ENCODE assay signal across 19 cellular contexts in the genomic region with DNA sequence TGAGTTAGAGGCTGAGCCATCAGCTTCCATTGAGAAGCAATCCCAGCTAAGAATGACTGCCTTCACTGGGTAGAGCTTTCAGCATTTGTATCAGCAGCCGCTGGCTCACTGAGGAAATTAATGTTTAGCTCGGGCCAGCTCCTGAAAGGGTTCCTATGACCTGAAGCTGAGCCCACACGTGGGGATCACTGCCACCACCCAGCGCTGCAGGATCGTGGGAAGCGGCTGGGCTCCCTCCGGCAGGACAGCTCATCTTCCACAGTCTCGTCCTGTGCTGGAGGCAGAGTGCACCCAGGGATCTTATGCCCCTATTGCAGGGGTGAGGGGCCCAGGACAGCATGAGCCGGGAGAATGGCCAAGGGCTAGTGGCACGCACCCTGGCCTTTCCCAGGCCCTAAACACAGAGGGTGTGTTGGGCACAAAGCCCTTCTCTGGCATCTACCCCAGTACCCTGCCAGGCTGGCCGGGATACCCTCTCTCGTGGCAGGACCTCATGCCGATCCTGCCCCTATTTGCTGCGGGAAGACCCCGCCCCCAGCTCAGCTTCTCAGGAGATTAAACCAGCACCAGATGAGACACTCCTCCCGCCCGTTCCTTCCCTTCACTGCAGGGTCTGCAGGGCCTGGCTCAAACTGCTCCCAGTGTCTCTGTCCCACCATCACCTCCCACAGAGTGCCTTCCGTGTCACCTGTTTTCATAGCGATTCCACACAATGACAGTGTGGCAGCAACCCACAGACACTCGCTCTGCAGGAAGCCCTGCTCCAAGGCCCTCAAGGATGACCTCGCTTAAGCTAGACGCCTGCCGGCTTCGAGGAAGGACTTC. TPM values are rescaled to one million over a fixed set of nuclear protein-coding genes. Genes with fewer than 3 reads are reported as not detected.
DNase-seq lines count a peak whose midpoint lies in the region; ATAC-seq, FAIRE-seq and TF ChIP-seq lines count a peak whose summit lies in the region.
"Had no signal": no experiment of that assay in that cellular context is flagged by ENCODE, and none has a peak within 500 bp of the region (broad histone marks: within the 10 kb centered on the region; RNA-seq: fewer than 3 reads in every experiment).

No MANE protein-coding gene starts in this region.

- H2AFZ ChIP-seq in HepG2 (ENCODE audit: low read length): no peak overlapping the region

- peaks cover 0 to 12% of the 10 kb centered on the region in 2 experiments; a peak in 1 of 3 replicates for H3K36me3 ChIP-seq in HEK293 (ENCODE audit: control insufficient read depth in 2 of 2, insufficient read depth in 1 of 2, low read length in 2 of 2)
- H3K36me3 ChIP-seq in HepG2 (replicated peaks in 1 of 2; ENCODE audit: control insufficient read depth in 1 of 2, insufficient read depth in 2 of 2, low read length in 2 of 2): peaks cover 6 to 7% of the 10 kb centered on the region in 2 experiments; a peak in 4 of 5 replicates
- H3K36me3 ChIP-seq: cardiac muscle cell had no signal

- no peaks in the 10 kb centered on the region for H3K4me1 ChIP-seq in HEK293 (ENCODE audit: control insufficient read depth, insufficient read depth, low read length)
- H3K4me1 ChIP-seq in HepG2 (ENCODE audit: insufficient read depth, low read length): peaks cover 32% of the 10 kb centered on the region
- H3K4me1 ChIP-seq: SJSA1 had no signal

- POLR2A ChIA-PET in HEK293 (lab: Yijun Ruan, JAX): no interaction called here
- POLR2A ChIA-PET in HepG2 (lab: Yijun Ruan, JAX): no interaction called here

- ATAC-seq in HepG2: peak; percentile 37
- ATAC-seq: naive thymus-derived CD8-positive, alpha-beta T cell had no signal

- 91% methylated on average over 10 of the region's 24 CpGs for WGBS in HepG2 (ENCODE audit: low lambda C conversion rate)

- H3K79me2 ChIP-seq in HepG2 (ENCODE audit: insufficient read depth, low read length): peaks cover 5% of the 10 kb centered on the region

- CTCF ChIA-PET in HEK293 (lab: Yijun Ruan, JAX): interaction anchor here (1.1 kb wide), 1 partner anchor 89 kb away, joined by 4 read pairs; no protein-coding TSS in a partner anchor
- CTCF ChIA-PET in HepG2 (lab: Yijun Ruan, JAX; ENCODE audit: low intra/inter-chr PET ratio, low total read pairs): no interaction called here

- no peaks in the 10 kb centered on the region for H3K9me3 ChIP-seq in HEK293 (ENCODE audit: control insufficient read depth, insufficient read depth, low read depth, low read length)
- no peaks in the 10 kb centered on the region for H3K9me3 ChIP-seq in HepG2 (ENCODE audit: low read length)
- H3K9me3 ChIP-seq: SJSA1 had no signal

- intact Hi-C loops in HepG2 (cut with micrococcal nuclease; ENCODE audit: unreplicated experiment): no loop called here

- in situ Hi-C loops in HepG2 (cut with HindIII; ENCODE audit: extremely low pct_ligation_motif_present, low pct_unique_long_range_greater_than_20kb): no loop called here

- no peak for TF ChIP-seq CTCF in HEK293 (tag by site-specific recombination; IDR thresholded peaks at IDR 0.05)
- TF ChIP-seq CTCF in HepG2 (CRISPR knock-in tag; IDR thresholded peaks at IDR 0.05): no peak

- no peak for TF ChIP-seq POLR2A in HepG2 (IDR thresholded peaks at IDR 0.05; ENCODE audit: insufficient read depth in 1 of 2, low read depth in 2 of 2, low read length in 2 of 2)

- BruUV-seq in HepG2 (replicated peaks; lab: Mats Ljungman, UMichigan): no TSS peak

- no peaks in the 10 kb centered on the region for H3K27me3 ChIP-seq in HepG2 (ENCODE audit: control insufficient read depth in 1 of 2, insufficient read depth in 2 of 2, low read length in 2 of 2)
- H3K27me3 ChIP-seq: cardiac muscle cell, SJSA1 had no signal

- no peaks in the 10 kb centered on the region for H4K20me1 ChIP-seq in HepG2 (ENCODE audit: insufficient read depth, low read length)

- DNase-seq in brain pericyte (ENCODE audit: low read depth, low spot score) (peak; percentile 38), HepG2 (ENCODE audit: low spot score) (no peak), renal cortical epithelial cell (ENCODE audit: low read depth) (peak; percentile 81), mesenteric fat pad (ENCODE audit: low spot score) (no peak), NCI-H146 treated with DMSO at 0.1 percent for 48 hours (lab: John Stamatoyannopoulos, UW; ENCODE audit: unreplicated experiment) (no peak), NCI-H146 (lab: John Stamatoyannopoulos, UW) (no peak), activated gamma-delta T cell (lab: John Stamatoyannopoulos, UW) (no peak)
- DNase-seq: DMS 273 treated with DMSO at 0.1 percent for 48 hours; effector memory CD4-positive, alpha-beta T cell; GF-D8; naive thymus-derived CD8-positive, alpha-beta T cell; NCI-H1694; stimulated activated CD4-positive, alpha-beta T cell treated with anti-CD3 and anti-CD28 coated beads, Interleukin-4, amount 100 ng/mL, for 4 hours had no signal

- no peak for TF ChIP-seq RAD21 in HepG2 (CRISPR knock-in tag; IDR thresholded peaks at IDR 0.05)

- H3K9ac ChIP-seq in HepG2 (ENCODE audit: insufficient read depth, low read depth, low read length): no peak overlapping the region

- no peak overlapping the region for H3K27ac ChIP-seq in HEK293 (ENCODE audit: extremely low read depth, low read depth, low read length)
- no peak overlapping the region for H3K27ac ChIP-seq in HepG2 (ENCODE audit: extremely low read length, insufficient read depth, low read length)
- H3K27ac ChIP-seq: cardiac muscle cell, SJSA1 had no signal

- 0 out of 2 replicates have a peak overlapping the region, but pooled peaks have one; percentile 3 for H3K4me2 ChIP-seq in HepG2 (ENCODE audit: low read depth, low read length)

- H3K4me3 ChIP-seq in HEK293 (ENCODE audit: low read depth, low read length): no peak overlapping the region
- no peak overlapping the region for H3K4me3 ChIP-seq in HepG2 (replicated peaks in 1 of 3; ENCODE audit: insufficient read depth in 1 of 3, low read depth in 2 of 3, low read length in 3 of 3)
- H3K4me3 ChIP-seq: cardiac muscle cell, lung, SJSA1 had no signal

- no peak for FAIRE-seq in HepG2 (lab: Jason Lieb, UNC)
- FAIRE-seq: H54, HTR-8/SVneo had no signal

- TF ChIP-seq EP300 in HepG2 (IDR thresholded peaks at IDR 0.05; ENCODE audit: low read depth in 2 of 2, low read length in 2 of 2): no peak
- no peak for TF ChIP-seq EP300 in HepG2 (CRISPR knock-in tag; IDR thresholded peaks at IDR 0.05; ENCODE audit: borderline replicate concordance)

TF ChIP-seq in HEK293, 187 proteins besides CTCF, POLR2A, EP300 and RAD21:
- peak; percentile 71 for TF ChIP-seq ZIC2 (tag by site-specific recombination; IDR thresholded peaks at IDR 0.05)
- no peak for TF ChIP-seq HOXC10 (CRISPR knock-in tag; IDR thresholded peaks at IDR 0.05)
TF ChIP-seq in HEK293: peak in this region for 1.

TF ChIP-seq in HepG2, 621 proteins besides CTCF, POLR2A, EP300 and RAD21 (continues in another document):
- TF ChIP-seq PRMT3 (CRISPR knock-in tag; IDR thresholded peaks at IDR 0.05; ENCODE audit: borderline replicate concordance, low read depth): no peak

RNA-seq across cellular contexts. Expression of gene KLHL25, which starts 28.5 kb away (rescaled TPM):
- total RNA-seq in HepG2 (2016; rRNA removed; fragmentation: Illumina TruSeq; extraction: Trizol) (7.4 and 8.2 TPM in 2 replicates), renal cortical epithelial cell (6.2 and 7.1 TPM in 2 replicates), mesenteric fat pad (30.0 TPM)
- total RNA-seq in HepG2 (2016; cell fraction: cytosol; rRNA removed; fragmentation: Illumina TruSeq; extraction: Trizol; ENCODE audit: low read depth): 2.2 TPM in 2 replicates
- 6.6 and 8.0 TPM in 2 replicates for total RNA-seq in HepG2 (2016; cell fraction: insoluble cytoplasmic fraction; rRNA removed; fragmentation: Illumina TruSeq; extraction: Trizol)
- 4.1 and 4.3 TPM in 2 replicates for total RNA-seq in HepG2 (2016; cell fraction: membrane; rRNA removed; fragmentation: Illumina TruSeq; extraction: Trizol)
- total RNA-seq in HepG2 (2016; cell fraction: nucleus; rRNA removed; fragmentation: Illumina TruSeq; extraction: Trizol): 6.8 and 7.2 TPM in 2 replicates
- polyA plus RNA-seq in HepG2 (2011; rRNA removed): 3.7 and 5.2 TPM in 2 replicates
- 3.2 and 4.8 TPM in 2 replicates for polyA plus RNA-seq in HepG2 (2011; cell fraction: cytosol; rRNA removed)
- polyA plus RNA-seq in HepG2 (2011; cell fraction: nucleus; rRNA removed): 9.9 and 10.8 TPM in 2 replicates
- polyA plus RNA-seq in HepG2 (2012): 2.3 and 3.1 TPM in 2 replicates
- 1.0 and 1.1 TPM in 2 replicates for polyA plus RNA-seq in HepG2 (2016; cell fraction: cytosol; fragmentation: Illumina TruSeq; extraction: Trizol; ENCODE audit: low read depth)
- polyA plus RNA-seq in HepG2 (2016; cell fraction: insoluble cytoplasmic fraction; fragmentation: Illumina TruSeq; extraction: Trizol; ENCODE audit: low read depth): 5.4 and 5.9 TPM in 2 replicates
- polyA plus RNA-seq in HepG2 (2016; cell fraction: membrane; fragmentation: Illumina TruSeq; extraction: Trizol; ENCODE audit: low read depth): 1.7 and 2.0 TPM in 2 replicates
- 8.0 TPM in 2 replicates for polyA plus RNA-seq in HepG2 (2016; cell fraction: nucleus; fragmentation: Illumina TruSeq; extraction: Trizol; ENCODE audit: insufficient read depth, low read depth)
- polyA minus RNA-seq in HepG2 (2011; rRNA and poly(A)+ RNA removed; ENCODE audit: low replicate concordance): 9.9 and 14.9 TPM in 2 replicates
- polyA minus RNA-seq in HepG2 (2011; cell fraction: cytosol; rRNA and poly(A)+ RNA removed): 3.3 and 4.0 TPM in 2 replicates
- 6.2 and 6.7 TPM in 2 replicates for polyA minus RNA-seq in HepG2 (2011; cell fraction: nucleus; rRNA and poly(A)+ RNA removed)

Comparison
In these comparisons a context has a peak if more than half of its experiments do, and no peak if none do; other contexts are left out.
1. DNase-seq: peak in brain pericyte (single experiment) and renal cortical epithelial cell (single experiment); none in HepG2 (single experiment), mesenteric fat pad (single experiment), NCI-H146 treated with DMSO at 0.1 percent for 48 hours (single experiment), NCI-H146 (single experiment) and activated gamma-delta T cell (single experiment).